In genomic region chr7:22931011-22931410, GRCh38 we compare ENCODE assay signal across 24 cellular contexts.
"Had no signal": no experiment of that assay in that cellular context is flagged by ENCODE, and none has a peak within 500 bp of the region (broad histone marks: within the 10 kb centered on the region; RNA-seq: fewer than 3 reads in every experiment).

No MANE protein-coding gene starts in this region.

- H3K36me3 ChIP-seq: Peyer's patch had no signal

- H3K4me1 ChIP-seq: Peyer's patch had no signal

- H3K27ac ChIP-seq: Peyer's patch had no signal

- H3K4me3 ChIP-seq: Peyer's patch had no signal

- H3K9me3 ChIP-seq: Peyer's patch had no signal

- DNase-seq: activated B cell treated with CpG ODN at 0.5 μM for 24 hours; activated CD4-positive, alpha-beta memory T cell treated with anti-CD3 and anti-CD28 coated beads for 36 hours; activated CD4-positive, alpha-beta T cell treated with anti-CD3 and anti-CD28 coated beads, Interleukin-2, amount 10 ng/mL, durations not matched to agents 7 days and 5 days; activated CD8-positive, alpha-beta memory T cell treated with anti-CD3 and anti-CD28 coated beads for 24 hours; activated effector memory CD4-positive, alpha-beta T cell treated with anti-CD3 and anti-CD28 coated beads, Interleukin-2, amount 50 U/mL, for 16 hours; activated naive CD4-positive, alpha-beta T cell treated with Interleukin-2 at 50 U/mL for 16 hours; activated T-cell treated with anti-CD3 and anti-CD28 coated beads, Interleukin-2, amount 50 U/mL, for 4 hours; amygdala; Kasumi-1; MV-4-11; NCI-H1105; NCI-H1436; NCI-H1694 treated with DMSO at 0.1 percent for 48 hours; NCI-H2029 treated with DMSO at 0.1 percent for 48 hours; NCI-H510A treated with DMSO at 0.1 percent for 48 hours; NCI-H69; NK-92 treated with Interleukin-12 subunit alpha and Interleukin-12 subunit beta, amount 100 ng/mL, for 24 hours; Peyer's patch; SHP77 treated with DMSO at 0.1 percent for 48 hours; T-helper 17 cell; T-helper 9 cell had no signal

- H3K27me3 Mint-ChIP-seq: activated B cell treated with CpG ODN at 0.5 μM for 24 hours; activated CD4-positive, alpha-beta memory T cell treated with anti-CD3 and anti-CD28 coated beads for 36 hours; central memory CD8-positive, alpha-beta T cell; T-helper 17 cell had no signal

- H3K36me3 Mint-ChIP-seq: activated CD4-positive, alpha-beta memory T cell treated with anti-CD3 and anti-CD28 coated beads for 36 hours; brain had no signal

- ATAC-seq: activated T-cell treated with anti-CD3 and anti-CD28 coated beads, Interleukin-2, amount 50 U/mL, for 4 hours; T-helper 17 cell had no signal

- H3K27me3 ChIP-seq: Peyer's patch had no signal

- H3K27ac Mint-ChIP-seq: activated B cell treated with CpG ODN at 0.5 μM for 24 hours; activated CD4-positive, alpha-beta memory T cell treated with anti-CD3 and anti-CD28 coated beads for 36 hours; activated CD4-positive, alpha-beta T cell treated with anti-CD3 and anti-CD28 coated beads, Interleukin-2, amount 10 ng/mL, durations not matched to agents 7 days and 5 days; activated naive CD8-positive, alpha-beta T cell; brain; T-helper 17 cell had no signal

- H3K9me3 Mint-ChIP-seq: central memory CD8-positive, alpha-beta T cell had no signal

- H3K4me3 Mint-ChIP-seq: activated B cell treated with CpG ODN at 0.5 μM for 24 hours; activated CD4-positive, alpha-beta memory T cell treated with anti-CD3 and anti-CD28 coated beads for 36 hours; activated CD4-positive, alpha-beta T cell treated with anti-CD3 and anti-CD28 coated beads, Interleukin-2, amount 10 ng/mL, durations not matched to agents 7 days and 5 days; activated naive CD8-positive, alpha-beta T cell; activated T-cell treated with anti-CD3 and anti-CD28 coated beads, Interleukin-2, amount 50 U/mL, for 4 hours; brain; central memory CD8-positive, alpha-beta T cell; T-helper 17 cell had no signal

- H3K4me1 Mint-ChIP-seq: activated B cell treated with CpG ODN at 0.5 μM for 24 hours; activated CD4-positive, alpha-beta T cell treated with anti-CD3 and anti-CD28 coated beads, Interleukin-2, amount 10 ng/mL, durations not matched to agents 7 days and 5 days; central memory CD8-positive, alpha-beta T cell; T-helper 17 cell had no signal
